In the genomic region with DNA sequence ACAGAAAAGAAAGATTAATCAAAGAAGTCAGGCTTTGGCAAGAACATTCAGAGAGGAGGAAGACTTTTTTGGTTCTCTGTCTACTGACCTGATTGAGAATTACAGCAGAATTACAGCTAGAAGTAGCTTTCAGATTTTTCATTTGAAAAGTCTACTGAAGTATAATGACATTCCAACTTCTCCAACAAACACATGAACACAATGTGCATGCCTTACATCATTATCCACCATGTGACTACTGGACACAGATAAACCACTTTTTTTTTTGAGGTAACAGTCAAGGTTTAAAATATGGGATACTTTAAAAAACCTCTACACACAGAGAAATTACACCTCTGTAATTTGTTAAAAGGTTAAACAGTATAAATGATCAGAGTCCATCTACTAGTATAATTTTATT, we compare ENCODE assay signal across 1 cellular context.
A peak's percentile ranks its signal among the peaks of the same experiment; 100 is the strongest.
TF ChIP-seq lines count a peak whose summit lies in the region.

No MANE protein-coding gene starts in this region.

TF ChIP-seq in IMR-90, 13 proteins besides CTCF, POLR2A, EP300 and RAD21:
- no peak for TF ChIP-seq MAZ (IDR thresholded peaks at IDR 0.05; ENCODE audit: borderline replicate concordance, low read depth, low read length)
- TF ChIP-seq, protein P1, sequence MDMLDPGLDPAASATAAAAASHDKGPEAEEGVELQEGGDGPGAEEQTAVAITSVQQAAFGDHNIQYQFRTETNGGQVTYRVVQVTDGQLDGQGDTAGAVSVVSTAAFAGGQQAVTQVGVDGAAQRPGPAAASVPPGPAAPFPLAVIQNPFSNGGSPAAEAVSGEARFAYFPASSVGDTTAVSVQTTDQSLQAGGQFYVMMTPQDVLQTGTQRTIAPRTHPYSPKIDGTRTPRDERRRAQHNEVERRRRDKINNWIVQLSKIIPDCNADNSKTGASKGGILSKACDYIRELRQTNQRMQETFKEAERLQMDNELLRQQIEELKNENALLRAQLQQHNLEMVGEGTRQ (IDR thresholded peaks at IDR 0.05; ENCODE audit: low read depth, low read length), result 0 out of 2 replicates have a peak, but pooled peaks have one; percentile 46
- TF ChIP-seq RFX5 (IDR thresholded peaks at IDR 0.05; ENCODE audit: low read depth, low read length), result no peak
